ENCODE assay signal across 10 cellular contexts in the genomic region with DNA sequence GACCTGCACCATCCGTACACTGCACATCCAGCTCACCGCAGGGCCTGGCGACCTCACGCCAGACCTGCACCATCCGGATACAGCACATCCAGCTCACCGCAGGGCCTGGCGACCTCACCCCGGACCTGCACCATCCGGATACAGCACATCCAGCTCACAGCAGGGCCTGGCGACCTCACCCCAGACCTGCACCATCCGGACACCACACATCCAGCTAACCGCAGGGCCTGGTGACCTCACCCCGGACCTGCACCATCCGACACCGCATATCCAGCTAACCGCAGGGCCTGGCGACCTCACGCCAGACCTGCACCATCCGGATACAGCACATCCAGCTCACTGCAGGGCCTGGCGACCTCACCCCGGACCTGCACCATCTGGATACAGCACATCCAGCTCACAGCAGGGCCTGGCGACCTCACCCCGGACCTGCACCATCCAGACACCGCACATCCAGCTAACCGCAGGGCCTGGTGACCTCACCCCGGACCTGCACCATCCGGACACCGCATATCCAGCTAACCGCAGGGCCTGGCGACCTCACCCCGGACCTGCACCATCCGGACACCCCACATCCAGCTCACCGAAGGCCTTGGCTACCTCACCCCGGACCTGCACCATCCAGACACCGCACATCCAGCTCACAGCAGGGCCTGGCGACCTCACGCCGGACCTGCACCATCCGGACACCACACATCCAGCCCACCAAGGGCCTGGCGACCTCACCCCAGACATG. TPM values are rescaled to one million over a fixed set of nuclear protein-coding genes. Genes with fewer than 3 reads are reported as not detected.
"Had no signal": no experiment of that assay in that cellular context is flagged by ENCODE, and none has a peak within 500 bp of the region (broad histone marks: within the 10 kb centered on the region; RNA-seq: fewer than 3 reads in every experiment).

No MANE protein-coding gene starts in this region.

RNA-seq across cellular contexts. Expression of a gene that starts 11.7 kb away (rescaled TPM):
- total RNA-seq: cerebellum, dermis microvascular lymphatic vessel endothelial cell, heart left ventricle, lung microvascular endothelial cell, omental fat pad, vagina had no signal

RNA-seq across cellular contexts. Expression of a gene that starts 58.0 kb away (rescaled TPM):
- total RNA-seq: cerebellum; dermis microvascular lymphatic vessel endothelial cell; heart left ventricle; left lung; lung microvascular endothelial cell; mononuclear cell; naive thymus-derived CD8-positive, alpha-beta T cell; omental fat pad; pulmonary artery endothelial cell; vagina had no signal
